Comparison of ENCODE assay signal across 25 cellular contexts in the genomic region with DNA sequence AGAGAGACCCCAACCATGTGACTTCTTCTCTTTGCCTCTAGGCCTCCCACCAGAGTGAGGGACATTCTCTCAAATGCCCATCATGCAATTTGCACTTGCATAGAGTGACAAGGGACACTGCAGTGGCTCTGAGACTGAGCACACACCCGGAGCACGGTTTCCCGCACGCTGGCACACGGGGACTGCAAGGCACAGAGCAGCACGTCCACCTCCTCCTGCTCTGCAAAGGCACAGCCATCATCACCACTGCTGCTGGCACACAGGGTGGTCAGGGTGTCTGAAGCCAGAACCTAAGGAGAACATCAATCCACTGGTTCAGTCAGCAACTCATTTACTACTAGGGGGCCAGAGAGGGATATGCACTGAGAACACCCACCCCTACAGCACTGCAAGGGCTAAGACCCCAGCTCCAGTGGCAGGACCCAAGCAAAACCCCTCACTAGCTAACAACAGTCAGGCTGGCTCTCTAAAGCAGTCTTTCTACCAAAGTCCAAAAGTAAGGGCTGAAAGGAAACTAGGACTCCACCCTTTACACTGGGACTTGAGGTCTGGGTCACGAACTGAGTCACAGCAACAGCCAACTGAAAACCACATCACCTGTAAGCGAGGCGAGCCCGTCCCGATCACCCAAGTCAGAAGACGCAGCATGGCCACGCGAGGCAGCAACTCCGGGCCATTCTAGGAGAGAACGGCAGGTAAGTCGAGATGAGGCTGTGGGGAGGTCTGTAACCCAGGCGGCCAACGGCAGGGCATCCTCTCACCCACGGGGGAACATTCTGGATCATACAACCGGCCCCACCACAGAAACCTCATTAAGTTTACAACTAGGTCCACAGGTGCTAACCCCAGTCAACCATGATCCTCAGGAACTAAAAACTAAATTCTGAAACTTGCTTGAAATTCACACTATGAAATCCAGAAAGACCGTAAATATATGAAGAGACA. TPM values are rescaled to one million over a fixed set of nuclear protein-coding genes. Genes with fewer than 3 reads are reported as not detected.
DNase-seq lines count a peak whose midpoint lies in the region; ATAC-seq and TF ChIP-seq lines count a peak whose summit lies in the region.
"Had no signal": no experiment of that assay in that cellular context is flagged by ENCODE, and none has a peak within 500 bp of the region (broad histone marks: within the 10 kb centered on the region; RNA-seq: fewer than 3 reads in every experiment).

No MANE protein-coding gene starts in this region.

- DNase-seq in T-helper 1 cell (no peak), osteoblast (ENCODE audit: insufficient read length, low spot score, missing footprints) (peak; percentile 58), psoas muscle (no peak)
- DNase-seq: activated CD4-positive, CD25-positive, alpha-beta regulatory T cell treated with anti-CD3 and anti-CD28 coated beads, Interleukin-2, amount 50 U/mL, for 72 hours; activated naive CD4-positive, alpha-beta T cell treated with anti-CD3 and anti-CD28 coated beads, Interleukin-2, amount 50 U/mL, for 16 hours; amniotic stem cell; brain microvascular endothelial cell; midbrain; naive thymus-derived CD4-positive, alpha-beta T cell; NCI-H1417 treated with DMSO at 0.1 percent for 48 hours; NCI-H2081 treated with DMSO at 0.1 percent for 48 hours; NCI-H774; ovary; stimulated activated CD4-positive, alpha-beta T cell treated with anti-CD3 and anti-CD28 coated beads, Interleukin-2, amount 100 ng/mL, for 24 hours had no signal

- H3K4me1 ChIP-seq in osteoblast (ENCODE audit: insufficient read depth, low read length) (no peaks in the 10 kb centered on the region), psoas muscle (no peaks in the 10 kb centered on the region)
- H3K4me1 ChIP-seq: HAP-1, SJSA1 had no signal

- no peaks in the 10 kb centered on the region for H3K27me3 Mint-ChIP-seq in T-helper 1 cell treated with Interleukin-12 subunit alpha and Interleukin-12 subunit beta and Interleukin-4 antibody, amounts not matched to agents 30 μg/mL and 1 μg/mL, for 36 hours (ENCODE audit: low read depth)
- H3K27me3 Mint-ChIP-seq in activated T-helper 17 cell treated with anti-CD3 and anti-CD28 coated beads, Interleukin-2, amount 50 U/mL, for 72 hours, result no peaks in the 10 kb centered on the region
- H3K27me3 Mint-ChIP-seq: naive thymus-derived CD4-positive, alpha-beta T cell had no signal

- H3K4me3 ChIP-seq in osteoblast (ENCODE audit: insufficient read depth, low read length), result no peak overlapping the region
- H3K4me3 ChIP-seq in psoas muscle, result no peak overlapping the region
- H3K4me3 ChIP-seq: HAP-1, ovary, SJSA1, smooth muscle cell had no signal

- 92 to 94% (median 93%) methylated on average over 22 of the region's 22 CpGs for WGBS in psoas muscle, 3 donors

- H3K27ac Mint-ChIP-seq in T-helper 1 cell treated with Interleukin-12 subunit alpha and Interleukin-12 subunit beta and Interleukin-4 antibody, amounts not matched to agents 30 μg/mL and 1 μg/mL, for 36 hours, result peak overlapping the region; percentile 26
- H3K27ac Mint-ChIP-seq in activated T-helper 17 cell treated with anti-CD3 and anti-CD28 coated beads, Interleukin-2, amount 50 U/mL, for 72 hours, result peak overlapping the region; percentile 63
- H3K27ac Mint-ChIP-seq: activated T-helper 1 cell treated with anti-CD3 and anti-CD28 coated beads, Interleukin-12 subunit alpha, Interleukin-12 subunit beta, Interleukin-2, Interleukin-4 antibody, amounts not matched to agents 30 ng/mL and 10 ng/mL and 1 ng/mL, durations not matched to agents 14 hours and 24 hours and 36 hours had no signal

- peak; percentile 52 for ATAC-seq in GM19455 (IDR thresholded peaks at IDR 0.05; ENCODE audit: unreplicated experiment)
- ATAC-seq in activated T-helper 17 cell treated with anti-CD3 and anti-CD28 coated beads, Interleukin-2, amount 50 U/mL, for 72 hours (replicated peaks), result peak; percentile 79
- ATAC-seq in HG02642 (IDR thresholded peaks at IDR 0.05; ENCODE audit: poor library complexity, unreplicated experiment), result no peak
- ATAC-seq in GM19397 (IDR thresholded peaks at IDR 0.05; ENCODE audit: unreplicated experiment), result no peak
- ATAC-seq in psoas muscle, result no peak
- ATAC-seq: naive thymus-derived CD4-positive, alpha-beta T cell had no signal

- intact Hi-C loops in psoas muscle (cut with DNase I), result no loop called here

- no peaks in the 10 kb centered on the region for H3K9me3 Mint-ChIP-seq in T-helper 1 cell treated with Interleukin-12 subunit alpha and Interleukin-12 subunit beta and Interleukin-4 antibody, amounts not matched to agents 30 μg/mL and 1 μg/mL, for 36 hours
- no peaks in the 10 kb centered on the region for H3K9me3 Mint-ChIP-seq in activated T-helper 17 cell treated with anti-CD3 and anti-CD28 coated beads, Interleukin-2, amount 50 U/mL, for 72 hours
- H3K9me3 Mint-ChIP-seq: activated T-helper 1 cell treated with anti-CD3 and anti-CD28 coated beads, Interleukin-12 subunit alpha, Interleukin-12 subunit beta, Interleukin-2, Interleukin-4 antibody, amounts not matched to agents 30 ng/mL and 10 ng/mL and 1 ng/mL, durations not matched to agents 14 hours and 24 hours and 36 hours; CD14-positive monocyte; naive thymus-derived CD4-positive, alpha-beta T cell had no signal

- TF ChIP-seq CTCF in osteoblast (IDR thresholded peaks at IDR 0.05; ENCODE audit: extremely low read depth, low read depth, low read length) (no peak), psoas muscle (IDR thresholded peaks at IDR 0.05) (no peak)

- H3K27me3 ChIP-seq in osteoblast (ENCODE audit: insufficient read depth, low read length) (no peaks in the 10 kb centered on the region), psoas muscle (ENCODE audit: insufficient read depth in 3 of 3, low read length in 2 of 3) (no peaks in the 10 kb centered on the region)
- H3K27me3 ChIP-seq: brain microvascular endothelial cell, ovary, SJSA1 had no signal

- H3K4me2 ChIP-seq in osteoblast (ENCODE audit: insufficient read depth, low read length), result no peak overlapping the region
- H3K4me2 ChIP-seq: smooth muscle cell had no signal

- H3K9me3 ChIP-seq in osteoblast (ENCODE audit: low read depth, low read length) (no peaks in the 10 kb centered on the region), psoas muscle (no peaks in the 10 kb centered on the region)
- H3K9me3 ChIP-seq: HAP-1, ovary, SJSA1 had no signal

- H2AFZ ChIP-seq in osteoblast (ENCODE audit: low read length), result no peak overlapping the region

- peaks cover 49% of the 10 kb centered on the region for H3K36me3 Mint-ChIP-seq in T-helper 1 cell treated with Interleukin-12 subunit alpha and Interleukin-12 subunit beta and Interleukin-4 antibody, amounts not matched to agents 30 μg/mL and 1 μg/mL, for 36 hours (ENCODE audit: low read depth)
- peaks cover 98% of the 10 kb centered on the region for H3K36me3 Mint-ChIP-seq in activated T-helper 17 cell treated with anti-CD3 and anti-CD28 coated beads, Interleukin-2, amount 50 U/mL, for 72 hours (ENCODE audit: low read depth)

- no peaks in the 10 kb centered on the region for H3K79me2 ChIP-seq in osteoblast (ENCODE audit: insufficient read depth, low read length)

- H3K36me3 ChIP-seq in osteoblast (ENCODE audit: insufficient read depth, low read length), result peaks cover 92% of the 10 kb centered on the region
- H3K36me3 ChIP-seq in psoas muscle (ENCODE audit: insufficient read depth in 1 of 2, low read depth in 1 of 2), result peaks cover 26 to 98% of the 10 kb centered on the region in 2 donors
- H3K36me3 ChIP-seq: ovary had no signal

- H4K20me1 ChIP-seq in osteoblast (ENCODE audit: insufficient read depth, low read length), result peaks cover 8% of the 10 kb centered on the region

- H3K27ac ChIP-seq in osteoblast (ENCODE audit: low read depth, low read length) (no peak overlapping the region), psoas muscle (no peak overlapping the region)
- H3K27ac ChIP-seq: 22Rv1, brain microvascular endothelial cell, ovary, SJSA1 had no signal

- no peak overlapping the region for H3K4me3 Mint-ChIP-seq in T-helper 1 cell treated with Interleukin-12 subunit alpha and Interleukin-12 subunit beta and Interleukin-4 antibody, amounts not matched to agents 30 μg/mL and 1 μg/mL, for 36 hours
- H3K4me3 Mint-ChIP-seq in activated T-helper 17 cell treated with anti-CD3 and anti-CD28 coated beads, Interleukin-2, amount 50 U/mL, for 72 hours, result peak overlapping the region; percentile 28
- H3K4me3 Mint-ChIP-seq: activated T-helper 1 cell treated with anti-CD3 and anti-CD28 coated beads, Interleukin-12 subunit alpha, Interleukin-12 subunit beta, Interleukin-2, Interleukin-4 antibody, amounts not matched to agents 30 ng/mL and 10 ng/mL and 1 ng/mL, durations not matched to agents 14 hours and 24 hours and 36 hours; CD14-positive monocyte; naive thymus-derived CD4-positive, alpha-beta T cell had no signal

- H3K4me1 Mint-ChIP-seq in T-helper 1 cell treated with Interleukin-12 subunit alpha and Interleukin-12 subunit beta and Interleukin-4 antibody, amounts not matched to agents 30 μg/mL and 1 μg/mL, for 36 hours (ENCODE audit: low read depth), result peaks cover 3% of the 10 kb centered on the region
- H3K4me1 Mint-ChIP-seq in activated T-helper 17 cell treated with anti-CD3 and anti-CD28 coated beads, Interleukin-2, amount 50 U/mL, for 72 hours, result no peaks in the 10 kb centered on the region
- H3K4me1 Mint-ChIP-seq: CD14-positive monocyte had no signal

RNA-seq across cellular contexts. Expression of a gene that starts 37.9 kb away (rescaled TPM):
- 100 to 1,000 TPM in 1 of 2 donors, 10 to 100 TPM in 1; 94.4 to 177 TPM for total RNA-seq in activated T-helper 17 cell treated with anti-CD3 and anti-CD28 coated beads, Interleukin-2, amount 50 U/mL, for 72 hours
- total RNA-seq in osteoblast, result 103 and 143 TPM in 2 replicates
- total RNA-seq in psoas muscle, result 10 to 100 TPM; 63.1 to 80.9 (median 68.6) TPM
- polyA plus RNA-seq in psoas muscle, result 10 to 100 TPM; 19.6 to 55.7 (median 43.2) TPM

RNA-seq across cellular contexts. Expression of a gene that starts 40.0 kb away (rescaled TPM):
- 10 to 100 TPM; 43.8 to 76.4 TPM for total RNA-seq in activated T-helper 17 cell treated with anti-CD3 and anti-CD28 coated beads, Interleukin-2, amount 50 U/mL, for 72 hours
- total RNA-seq in osteoblast, result 25.0 and 27.4 TPM in 2 replicates
- 10 to 100 TPM; 24.0 to 38.7 (median 35.6) TPM for total RNA-seq in psoas muscle
- polyA plus RNA-seq in psoas muscle, result 10 to 100 TPM; 18.9 to 33.2 (median 31.1) TPM

RNA-seq across cellular contexts. Expression of a gene that starts 44.3 kb away (rescaled TPM):
- total RNA-seq in activated T-helper 17 cell treated with anti-CD3 and anti-CD28 coated beads, Interleukin-2, amount 50 U/mL, for 72 hours, result 1,000 to 10,000 TPM; 3,687 to 4,380 TPM
- total RNA-seq in osteoblast (2,042 and 2,075 TPM in 2 replicates), psoas muscle (1,000 to 10,000 TPM in 3 of 4 donors, 100 to 1,000 TPM in 1; 662 to 1,479 (median 1,333) TPM)
- polyA plus RNA-seq in psoas muscle, result 1,000 to 10,000 TPM; 2,571 to 2,845 (median 2,673) TPM

Comparison
In these comparisons a context has a peak if more than half of its experiments do, and no peak if none do; other contexts are left out.
1. ATAC-seq: peak in GM19455 (single experiment) and activated T-helper 17 cell treated with anti-CD3 and anti-CD28 coated beads, Interleukin-2, amount 50 U/mL, for 72 hours (single experiment); none in HG02642 (single experiment), GM19397 (single experiment) and psoas muscle (0 of 4).